In genomic region chr20:33733654-33734576, GRCh38 we compare ENCODE assay signal across 8 cellular contexts. TPM values are rescaled to one million over a fixed set of nuclear protein-coding genes. Genes with fewer than 3 reads are reported as not detected.
DNase-seq lines count a peak whose midpoint lies in the region; ATAC-seq, FAIRE-seq and TF ChIP-seq lines count a peak whose summit lies in the region.

No MANE protein-coding gene starts in this region.

- no peak overlapping the region for H2AFZ ChIP-seq in neural progenitor cell (replicated peaks)

- no peak overlapping the region for H3K4me3 Mint-ChIP-seq in neural progenitor cell

- H3K4me1 ChIP-seq in neural progenitor cell, result peaks cover 10% of the 10 kb centered on the region

- FAIRE-seq in GM19239 (lab: Jason Lieb, UNC), result peak; percentile 56

- peak overlapping the region; percentile 1 for H3K27ac Mint-ChIP-seq in neural progenitor cell

- peaks cover 12% of the 10 kb centered on the region for H3K27me3 Mint-ChIP-seq in neural progenitor cell (ENCODE audit: insufficient read depth, low read depth)

- H3K4me2 ChIP-seq in neural progenitor cell, result no peak overlapping the region

- no peak overlapping the region for H3K9ac ChIP-seq in neural progenitor cell

- H3K36me3 ChIP-seq in neural progenitor cell, result no peaks in the 10 kb centered on the region

- ATAC-seq in SK-N-SH treated with all-trans-retinoic acid at 6 μM for 48 hours (peak; percentile 62), HG03045 (IDR thresholded peaks at IDR 0.05; ENCODE audit: unreplicated experiment) (no peak), HG02870 (IDR thresholded peaks at IDR 0.05; ENCODE audit: unreplicated experiment) (no peak)

- TF ChIP-seq CTCF in epithelial cell of esophagus (IDR thresholded peaks at IDR 0.05; ENCODE audit: insufficient read depth, low read depth, low read length, missing control alignments) (no peak), neural progenitor cell (IDR thresholded peaks at IDR 0.05) (no peak)

- peak; percentile 70 for DNase-seq in A172 (ENCODE audit: low spot score)
- DNase-seq in GM19239 (ENCODE audit: insufficient read length, low spot score), result peak; percentile 13
- DNase-seq in epithelial cell of esophagus (ENCODE audit: low read depth), result peak; percentile 63
- DNase-seq in neural progenitor cell (ENCODE audit: low spot score), result no peak
- DNase-seq in DMS 273 (lab: John Stamatoyannopoulos, UW; ENCODE audit: unreplicated experiment), result no peak

- H3K36me3 Mint-ChIP-seq in neural progenitor cell, result peaks cover 11% of the 10 kb centered on the region

- H3K27me3 ChIP-seq in neural progenitor cell, result no peaks in the 10 kb centered on the region

- H3K9me3 ChIP-seq in neural progenitor cell (ENCODE audit: low read depth), result peaks cover 7% of the 10 kb centered on the region

- H3F3A ChIP-seq in neural progenitor cell (ENCODE audit: low read depth), result peaks cover 30% of the 10 kb centered on the region

- no peak overlapping the region for H3K27ac ChIP-seq in neural progenitor cell

- no peaks in the 10 kb centered on the region for H4K20me1 ChIP-seq in neural progenitor cell (ENCODE audit: low read depth)

- H3K79me2 ChIP-seq in neural progenitor cell (ENCODE audit: low read depth), result no peaks in the 10 kb centered on the region

- H3K9me3 Mint-ChIP-seq in neural progenitor cell, result peaks cover 20% of the 10 kb centered on the region

- H3K4me1 Mint-ChIP-seq in neural progenitor cell, result peaks cover 19% of the 10 kb centered on the region

- H3K4me3 ChIP-seq in epithelial cell of esophagus (ENCODE audit: low read length), result no peak overlapping the region
- H3K4me3 ChIP-seq in neural progenitor cell, result no peak overlapping the region

TF ChIP-seq in SK-N-SH treated with all-trans-retinoic acid at 6 μM for 48 hours, 23 proteins besides CTCF, POLR2A, EP300 and RAD21:
- TF ChIP-seq ISL1 (CRISPR knock-in tag; IDR thresholded peaks at IDR 0.05), result no peak
- no peak for TF ChIP-seq CSRNP3 (CRISPR knock-in tag; IDR thresholded peaks at IDR 0.05)
- no peak for TF ChIP-seq CSDC2 (CRISPR knock-in tag; IDR thresholded peaks at IDR 0.05)
- no peak for TF ChIP-seq ZNF8 (CRISPR knock-in tag; IDR thresholded peaks at IDR 0.05)
- no peak for TF ChIP-seq CREB5 (CRISPR knock-in tag; IDR thresholded peaks at IDR 0.05; ENCODE audit: low read depth)
- TF ChIP-seq TOX (CRISPR knock-in tag; IDR thresholded peaks at IDR 0.05; ENCODE audit: borderline replicate concordance), result no peak
- no peak for TF ChIP-seq ESRRG (CRISPR knock-in tag; IDR thresholded peaks at IDR 0.05)
- TF ChIP-seq SNAI2 (CRISPR knock-in tag; IDR thresholded peaks at IDR 0.05), result no peak
- TF ChIP-seq POU6F1 (CRISPR knock-in tag; IDR thresholded peaks at IDR 0.05; ENCODE audit: borderline replicate concordance, low read depth), result no peak
- TF ChIP-seq RARB (CRISPR knock-in tag; IDR thresholded peaks at IDR 0.05), result no peak
- no peak for TF ChIP-seq ZC3H10 (CRISPR knock-in tag; IDR thresholded peaks at IDR 0.05)
- TF ChIP-seq ZNF70 (CRISPR knock-in tag; IDR thresholded peaks at IDR 0.05), result no peak
- no peak for TF ChIP-seq OSR1 (CRISPR knock-in tag; IDR thresholded peaks at IDR 0.05)
TF ChIP-seq in SK-N-SH treated with all-trans-retinoic acid at 6 μM for 48 hours: peak in this region for 0.

RNA-seq across cellular contexts. Expression of gene ZNF341, which starts 2.1 kb away (rescaled TPM):
- total RNA-seq in A172 (2014; rRNA removed; shearing (Covaris generic)), result 0.81 and 1.6 TPM in 2 replicates
- total RNA-seq in neural progenitor cell (ENCODE audit: low replicate concordance), result 0.82 and 2.5 TPM in 2 replicates

RNA-seq across cellular contexts. Expression of gene PXMP4, which starts 13.8 kb away (rescaled TPM):
- total RNA-seq in A172 (2014; rRNA removed; shearing (Covaris generic)), result 10.2 and 11.2 TPM in 2 replicates
- 3.5 and 6.1 TPM in 2 replicates for total RNA-seq in neural progenitor cell (ENCODE audit: low replicate concordance)

RNA-seq across cellular contexts. Expression of gene E2F1, which starts 47.7 kb away (rescaled TPM):
- total RNA-seq in A172 (2014; rRNA removed; shearing (Covaris generic)), result 58.7 and 68.1 TPM in 2 replicates
- total RNA-seq in neural progenitor cell (ENCODE audit: low replicate concordance), result 9.7 and 29.7 TPM in 2 replicates

RNA-seq across cellular contexts. Expression of gene NECAB3, which starts 59.7 kb away (rescaled TPM):
- 64.0 and 65.7 TPM in 2 replicates for total RNA-seq in A172 (2014; rRNA removed; shearing (Covaris generic))
- total RNA-seq in neural progenitor cell (ENCODE audit: low replicate concordance), result 19.2 and 40.2 TPM in 2 replicates

Comparison
In these comparisons a context has a peak if more than half of its experiments do, and no peak if none do; other contexts are left out.
1. DNase-seq: peak in A172 (single experiment), GM19239 (single experiment) and epithelial cell of esophagus (single experiment); none in neural progenitor cell (single experiment) and DMS 273 (single experiment).